1 cellular context compared by ENCODE assay signal in the genomic region with DNA sequence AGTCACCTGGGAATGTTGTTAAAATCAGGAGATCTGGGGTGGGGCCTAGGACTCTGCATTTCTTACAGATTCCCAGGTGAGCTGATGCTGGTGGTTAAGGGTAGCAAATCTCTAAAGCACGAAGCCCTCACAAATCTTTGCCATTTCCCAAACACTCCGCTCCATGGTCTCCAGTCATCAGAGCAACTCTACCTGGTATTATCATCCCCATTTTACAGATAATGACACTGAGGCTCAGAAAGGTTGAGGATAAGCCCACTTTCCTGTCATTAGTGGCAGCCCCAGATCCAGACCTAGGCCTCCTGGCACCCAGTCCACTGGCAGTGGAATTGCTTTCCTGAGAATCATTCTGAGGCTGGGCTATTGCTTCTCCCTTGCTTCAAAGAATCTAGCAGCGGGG.
TF ChIP-seq lines count a peak whose summit lies in the region.

No MANE protein-coding gene starts in this region.

TF ChIP-seq in H1, 55 proteins besides CTCF, POLR2A, EP300 and RAD21:
- TF ChIP-seq KDM1A (IDR thresholded peaks at IDR 0.05; ENCODE audit: borderline replicate concordance, low read length) (0 out of 2 replicates have a peak, but pooled peaks have one; percentile 26), PHF8 (conservative IDR thresholded peaks at IDR 0.05; ENCODE audit: low read depth, low read length) (no peak), CHD1 (IDR thresholded peaks at IDR 0.05; ENCODE audit: low read depth, low read length) (no peak), NRF1 (IDR thresholded peaks at IDR 0.05; ENCODE audit: low read depth, low read length) (no peak), TBP (IDR thresholded peaks at IDR 0.05; ENCODE audit: low read depth, low read length) (no peak), JUN (IDR thresholded peaks at IDR 0.05; ENCODE audit: low read depth, low read length) (no peak)
- TF ChIP-seq, protein P1, sequence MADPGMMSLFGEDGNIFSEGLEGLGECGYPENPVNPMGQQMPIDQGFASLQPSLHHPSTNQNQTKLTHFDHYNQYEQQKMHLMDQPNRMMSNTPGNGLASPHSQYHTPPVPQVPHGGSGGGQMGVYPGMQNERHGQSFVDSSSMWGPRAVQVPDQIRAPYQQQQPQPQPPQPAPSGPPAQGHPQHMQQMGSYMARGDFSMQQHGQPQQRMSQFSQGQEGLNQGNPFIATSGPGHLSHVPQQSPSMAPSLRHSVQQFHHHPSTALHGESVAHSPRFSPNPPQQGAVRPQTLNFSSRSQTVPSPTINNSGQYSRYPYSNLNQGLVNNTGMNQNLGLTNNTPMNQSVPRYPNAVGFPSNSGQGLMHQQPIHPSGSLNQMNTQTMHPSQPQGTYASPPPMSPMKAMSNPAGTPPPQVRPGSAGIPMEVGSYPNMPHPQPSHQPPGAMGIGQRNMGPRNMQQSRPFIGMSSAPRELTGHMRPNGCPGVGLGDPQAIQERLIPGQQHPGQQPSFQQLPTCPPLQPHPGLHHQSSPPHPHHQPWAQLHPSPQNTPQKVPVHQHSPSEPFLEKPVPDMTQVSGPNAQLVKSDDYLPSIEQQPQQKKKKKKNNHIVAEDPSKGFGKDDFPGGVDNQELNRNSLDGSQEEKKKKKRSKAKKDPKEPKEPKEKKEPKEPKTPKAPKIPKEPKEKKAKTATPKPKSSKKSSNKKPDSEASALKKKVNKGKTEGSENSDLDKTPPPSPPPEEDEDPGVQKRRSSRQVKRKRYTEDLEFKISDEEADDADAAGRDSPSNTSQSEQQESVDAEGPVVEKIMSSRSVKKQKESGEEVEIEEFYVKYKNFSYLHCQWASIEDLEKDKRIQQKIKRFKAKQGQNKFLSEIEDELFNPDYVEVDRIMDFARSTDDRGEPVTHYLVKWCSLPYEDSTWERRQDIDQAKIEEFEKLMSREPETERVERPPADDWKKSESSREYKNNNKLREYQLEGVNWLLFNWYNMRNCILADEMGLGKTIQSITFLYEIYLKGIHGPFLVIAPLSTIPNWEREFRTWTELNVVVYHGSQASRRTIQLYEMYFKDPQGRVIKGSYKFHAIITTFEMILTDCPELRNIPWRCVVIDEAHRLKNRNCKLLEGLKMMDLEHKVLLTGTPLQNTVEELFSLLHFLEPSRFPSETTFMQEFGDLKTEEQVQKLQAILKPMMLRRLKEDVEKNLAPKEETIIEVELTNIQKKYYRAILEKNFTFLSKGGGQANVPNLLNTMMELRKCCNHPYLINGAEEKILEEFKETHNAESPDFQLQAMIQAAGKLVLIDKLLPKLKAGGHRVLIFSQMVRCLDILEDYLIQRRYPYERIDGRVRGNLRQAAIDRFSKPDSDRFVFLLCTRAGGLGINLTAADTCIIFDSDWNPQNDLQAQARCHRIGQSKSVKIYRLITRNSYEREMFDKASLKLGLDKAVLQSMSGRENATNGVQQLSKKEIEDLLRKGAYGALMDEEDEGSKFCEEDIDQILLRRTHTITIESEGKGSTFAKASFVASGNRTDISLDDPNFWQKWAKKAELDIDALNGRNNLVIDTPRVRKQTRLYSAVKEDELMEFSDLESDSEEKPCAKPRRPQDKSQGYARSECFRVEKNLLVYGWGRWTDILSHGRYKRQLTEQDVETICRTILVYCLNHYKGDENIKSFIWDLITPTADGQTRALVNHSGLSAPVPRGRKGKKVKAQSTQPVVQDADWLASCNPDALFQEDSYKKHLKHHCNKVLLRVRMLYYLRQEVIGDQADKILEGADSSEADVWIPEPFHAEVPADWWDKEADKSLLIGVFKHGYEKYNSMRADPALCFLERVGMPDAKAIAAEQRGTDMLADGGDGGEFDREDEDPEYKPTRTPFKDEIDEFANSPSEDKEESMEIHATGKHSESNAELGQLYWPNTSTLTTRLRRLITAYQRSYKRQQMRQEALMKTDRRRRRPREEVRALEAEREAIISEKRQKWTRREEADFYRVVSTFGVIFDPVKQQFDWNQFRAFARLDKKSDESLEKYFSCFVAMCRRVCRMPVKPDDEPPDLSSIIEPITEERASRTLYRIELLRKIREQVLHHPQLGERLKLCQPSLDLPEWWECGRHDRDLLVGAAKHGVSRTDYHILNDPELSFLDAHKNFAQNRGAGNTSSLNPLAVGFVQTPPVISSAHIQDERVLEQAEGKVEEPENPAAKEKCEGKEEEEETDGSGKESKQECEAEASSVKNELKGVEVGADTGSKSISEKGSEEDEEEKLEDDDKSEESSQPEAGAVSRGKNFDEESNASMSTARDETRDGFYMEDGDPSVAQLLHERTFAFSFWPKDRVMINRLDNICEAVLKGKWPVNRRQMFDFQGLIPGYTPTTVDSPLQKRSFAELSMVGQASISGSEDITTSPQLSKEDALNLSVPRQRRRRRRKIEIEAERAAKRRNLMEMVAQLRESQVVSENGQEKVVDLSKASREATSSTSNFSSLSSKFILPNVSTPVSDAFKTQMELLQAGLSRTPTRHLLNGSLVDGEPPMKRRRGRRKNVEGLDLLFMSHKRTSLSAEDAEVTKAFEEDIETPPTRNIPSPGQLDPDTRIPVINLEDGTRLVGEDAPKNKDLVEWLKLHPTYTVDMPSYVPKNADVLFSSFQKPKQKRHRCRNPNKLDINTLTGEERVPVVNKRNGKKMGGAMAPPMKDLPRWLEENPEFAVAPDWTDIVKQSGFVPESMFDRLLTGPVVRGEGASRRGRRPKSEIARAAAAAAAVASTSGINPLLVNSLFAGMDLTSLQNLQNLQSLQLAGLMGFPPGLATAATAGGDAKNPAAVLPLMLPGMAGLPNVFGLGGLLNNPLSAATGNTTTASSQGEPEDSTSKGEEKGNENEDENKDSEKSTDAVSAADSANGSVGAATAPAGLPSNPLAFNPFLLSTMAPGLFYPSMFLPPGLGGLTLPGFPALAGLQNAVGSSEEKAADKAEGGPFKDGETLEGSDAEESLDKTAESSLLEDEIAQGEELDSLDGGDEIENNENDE (IDR thresholded peaks at IDR 0.05; ENCODE audit: insufficient replicate concordance, low read length): no peak
